In the genomic region with DNA sequence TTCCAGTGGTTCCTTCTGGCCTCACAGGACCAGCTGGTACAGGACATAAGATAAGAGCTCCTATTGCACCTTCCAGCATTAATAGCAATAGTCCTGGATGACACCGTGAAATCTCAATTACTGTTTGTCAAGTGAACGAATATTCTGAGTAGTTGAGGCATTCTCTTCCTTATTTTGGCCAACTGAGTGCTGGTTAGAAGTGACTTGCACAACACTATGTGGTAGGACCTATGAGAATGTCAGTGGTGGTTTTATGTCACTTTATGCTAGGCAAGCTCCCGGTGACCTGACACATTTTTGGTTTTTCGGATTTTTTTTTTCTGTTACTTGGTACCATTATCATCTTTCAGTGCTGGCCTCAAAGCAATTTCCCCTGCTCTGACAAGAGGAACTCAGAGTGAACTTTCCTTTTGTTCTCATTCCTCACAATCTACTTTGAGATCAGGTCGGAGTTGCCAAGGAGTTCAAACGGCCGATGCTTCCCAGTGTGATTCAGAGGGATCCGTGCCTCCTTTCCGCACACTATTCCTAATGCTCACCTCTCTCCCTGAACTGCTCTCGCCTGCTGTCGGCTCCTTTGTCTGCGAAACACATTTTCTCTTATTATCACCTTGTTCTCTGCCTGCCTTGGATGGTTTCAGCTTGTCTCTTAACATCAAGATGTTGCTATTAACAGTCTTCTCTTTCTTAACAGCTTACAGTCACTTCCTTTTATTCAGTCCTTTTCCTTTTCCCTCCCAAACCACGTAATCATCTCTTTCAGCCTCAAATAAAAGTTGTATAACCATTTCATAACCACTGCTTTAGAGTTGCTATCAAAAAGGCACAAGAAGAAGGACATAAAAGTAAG, we compare ENCODE assay signal across 15 cellular contexts. TPM values are rescaled to one million over a fixed set of nuclear protein-coding genes. Genes with fewer than 3 reads are reported as not detected.
A peak's percentile ranks its signal among the peaks of the same experiment; 100 is the strongest.
DNase-seq lines count a peak whose midpoint lies in the region; ATAC-seq and TF ChIP-seq lines count a peak whose summit lies in the region.
"Had no signal": no experiment of that assay in that cellular context is flagged by ENCODE, and none has a peak within 500 bp of the region (broad histone marks: within the 10 kb centered on the region; RNA-seq: fewer than 3 reads in every experiment).

No MANE protein-coding gene starts in this region.

- no peaks in the 10 kb centered on the region for H3K79me2 ChIP-seq in hepatocyte

- no peak overlapping the region for H3K4me3 Mint-ChIP-seq in activated CD4-positive, alpha-beta memory T cell treated with anti-CD3 and anti-CD28 coated beads, Interleukin-2, amount 10 ng/mL, durations not matched to agents 7 days and 5 days
- H3K4me3 Mint-ChIP-seq: activated CD4-positive, alpha-beta T cell treated with anti-CD3 and anti-CD28 coated beads, Interleukin-2, amount 10 ng/mL, durations not matched to agents 24 days and 14 days; immature natural killer cell; stimulated activated naive CD8-positive, alpha-beta T cell treated with anti-CD3 and anti-CD28 coated beads, Interleukin-15, Interleukin-2, amounts not matched to agents 100 ng/mL and 50 ng/mL, for 24 hours had no signal

- no peak overlapping the region for H3K4me2 ChIP-seq in hepatocyte

- no peaks in the 10 kb centered on the region for H3K9me3 Mint-ChIP-seq in activated CD4-positive, alpha-beta memory T cell treated with anti-CD3 and anti-CD28 coated beads, Interleukin-2, amount 10 ng/mL, durations not matched to agents 7 days and 5 days
- H3K9me3 Mint-ChIP-seq: immature natural killer cell; stimulated activated naive CD8-positive, alpha-beta T cell treated with anti-CD3 and anti-CD28 coated beads, Interleukin-15, Interleukin-2, amounts not matched to agents 100 ng/mL and 50 ng/mL, for 24 hours had no signal

- H3K27me3 Mint-ChIP-seq in activated CD4-positive, alpha-beta memory T cell treated with anti-CD3 and anti-CD28 coated beads, Interleukin-2, amount 10 ng/mL, durations not matched to agents 7 days and 5 days, result peaks cover 3% of the 10 kb centered on the region

- no peaks in the 10 kb centered on the region for H3K9me2 ChIP-seq in hepatocyte (replicated peaks; ENCODE audit: insufficient read depth)

- peak; percentile 39 for ATAC-seq in sciatic nerve
- no peak for ATAC-seq in HG03469 (IDR thresholded peaks at IDR 0.05; ENCODE audit: unreplicated experiment)
- ATAC-seq: pancreas had no signal

- CTCF ChIA-PET in activated CD4-positive, alpha-beta memory T cell treated with anti-CD3 and anti-CD28 coated beads, Interleukin-2, amount 10 ng/mL, durations not matched to agents 7 days and 5 days (lab: Charles Lee), result no interaction called here

- H3K36me3 Mint-ChIP-seq in activated CD4-positive, alpha-beta memory T cell treated with anti-CD3 and anti-CD28 coated beads, Interleukin-2, amount 10 ng/mL, durations not matched to agents 7 days and 5 days (ENCODE audit: low read depth), result peaks cover 10% of the 10 kb centered on the region

- H3K27ac ChIP-seq in HL-60 (replicated peaks) (peak overlapping the region; percentile 73), hepatocyte (no peak overlapping the region)
- H3K27ac ChIP-seq: esophagus squamous epithelium, pancreas had no signal

- no peaks in the 10 kb centered on the region for H4K20me1 ChIP-seq in hepatocyte (ENCODE audit: insufficient read depth, poor library complexity, severe bottlenecking)

- H3K27me3 ChIP-seq in HL-60 (ENCODE audit: insufficient read depth, poor library complexity, severe bottlenecking), result no peaks in the 10 kb centered on the region
- peaks cover 4% of the 10 kb centered on the region for H3K27me3 ChIP-seq in hepatocyte
- H3K27me3 ChIP-seq: esophagus squamous epithelium, pancreas had no signal

- POLR2A ChIA-PET in activated CD4-positive, alpha-beta memory T cell treated with anti-CD3 and anti-CD28 coated beads, Interleukin-2, amount 10 ng/mL, durations not matched to agents 7 days and 5 days (lab: Charles Lee), result no interaction called here

- H3K27ac Mint-ChIP-seq in activated CD4-positive, alpha-beta memory T cell treated with anti-CD3 and anti-CD28 coated beads, Interleukin-2, amount 10 ng/mL, durations not matched to agents 7 days and 5 days, result no peak overlapping the region
- H3K27ac Mint-ChIP-seq: activated CD4-positive, alpha-beta T cell treated with anti-CD3 and anti-CD28 coated beads, Interleukin-2, amount 10 ng/mL, durations not matched to agents 24 days and 14 days; immature natural killer cell; stimulated activated naive CD8-positive, alpha-beta T cell treated with anti-CD3 and anti-CD28 coated beads, Interleukin-15, Interleukin-2, amounts not matched to agents 100 ng/mL and 50 ng/mL, for 24 hours had no signal

- H3K9me3 ChIP-seq in hepatocyte (ENCODE audit: low read depth), result no peaks in the 10 kb centered on the region
- H3K9me3 ChIP-seq: esophagus squamous epithelium, pancreas had no signal

- H2AFZ ChIP-seq in hepatocyte, result peak overlapping the region; percentile 31

- intact Hi-C loops in sciatic nerve (cut with DNase I), result no loop called here

- peak; percentile 28 to 60 for DNase-seq in HL-60 (ENCODE audit: low read depth in 1 of 2, low spot score in 1 of 2)
- DNase-seq in SKM-1 treated with dmso at 0.1 percent for 144 hours (lab: John Stamatoyannopoulos, UW; ENCODE audit: unreplicated experiment), result peak; percentile 88
- DNase-seq in hepatocyte (ENCODE audit: low spot score), result no peak
- no peak for DNase-seq in sciatic nerve (ENCODE audit: low spot score)
- no peak for DNase-seq in GDM1 (lab: John Stamatoyannopoulos, UW)
- DNase-seq in activated CD4-positive, alpha-beta memory T cell treated with anti-CD3 and anti-CD28 coated beads, Interleukin-2, amount 10 ng/mL, durations not matched to agents 7 days and 5 days, result no peak
- DNase-seq: activated CD4-positive, alpha-beta T cell treated with anti-CD3 and anti-CD28 coated beads, Interleukin-2, amount 10 ng/mL, durations not matched to agents 24 days and 14 days; esophagus squamous epithelium; immature natural killer cell; NCI-H1105 treated with DMSO at 0.1 percent for 48 hours; NCI-H526 treated with DMSO at 0.1 percent for 48 hours; pancreas; stimulated activated CD4-positive, alpha-beta T cell treated with anti-CD3 and anti-CD28 coated beads, Interleukin-2, amount 100 ng/mL, for 24 hours had no signal

- WGBS in hepatocyte (ENCODE audit: low lambda C conversion rate, missing lambda C conversion rate), result 62% methylated on average over 13 of the region's 13 CpGs

- H3K4me3 ChIP-seq in HL-60 (replicated peaks; ENCODE audit: insufficient read depth, low read length), result peak overlapping the region; percentile 34
- no peak overlapping the region for H3K4me3 ChIP-seq in hepatocyte
- H3K4me3 ChIP-seq: esophagus squamous epithelium, pancreas had no signal

- TF ChIP-seq CTCF in HL-60 (IDR thresholded peaks at IDR 0.05; ENCODE audit: insufficient read depth, low read length), result no peak
- TF ChIP-seq CTCF in hepatocyte (IDR thresholded peaks at IDR 0.05; ENCODE audit: poor library complexity), result no peak

- no peaks in the 10 kb centered on the region for H3K4me1 ChIP-seq in hepatocyte (ENCODE audit: insufficient read depth)
- H3K4me1 ChIP-seq: pancreas had no signal

- H3K4me1 Mint-ChIP-seq in activated CD4-positive, alpha-beta memory T cell treated with anti-CD3 and anti-CD28 coated beads, Interleukin-2, amount 10 ng/mL, durations not matched to agents 7 days and 5 days, result peaks cover 3% of the 10 kb centered on the region
- H3K4me1 Mint-ChIP-seq: immature natural killer cell had no signal

- no peaks in the 10 kb centered on the region for H3K36me3 ChIP-seq in hepatocyte (replicated peaks; ENCODE audit: insufficient read depth, low read depth)
- H3K36me3 ChIP-seq: pancreas had no signal

RNA-seq across cellular contexts. Expression of gene QTRT2, which starts 35.8 kb away (rescaled TPM):
- 14.7 and 18.3 TPM in 2 replicates for total RNA-seq in hepatocyte
- polyA plus RNA-seq in hepatocyte, result 7.8 and 13.4 TPM in 2 replicates
- 21.4 TPM for total RNA-seq in sciatic nerve
- total RNA-seq in activated CD4-positive, alpha-beta memory T cell treated with anti-CD3 and anti-CD28 coated beads, Interleukin-2, amount 10 ng/mL, durations not matched to agents 7 days and 5 days, result 10 to 100 TPM; 23.3 to 25.6 TPM

RNA-seq across cellular contexts. Expression of gene CCDC191, which starts 36.0 kb away (rescaled TPM):
- 3.0 and 3.5 TPM in 2 replicates for total RNA-seq in hepatocyte
- polyA plus RNA-seq in hepatocyte, result 1.1 and 2.7 TPM in 2 replicates
- total RNA-seq in sciatic nerve, result 13.9 TPM
- total RNA-seq in activated CD4-positive, alpha-beta memory T cell treated with anti-CD3 and anti-CD28 coated beads, Interleukin-2, amount 10 ng/mL, durations not matched to agents 7 days and 5 days, result 1 to 10 TPM; 2.6 to 3.0 TPM

Comparison
In these comparisons a context has a peak if more than half of its experiments do, and no peak if none do; other contexts are left out.
1. DNase-seq: peak in HL-60 (2 of 2) and SKM-1 treated with dmso at 0.1 percent for 144 hours (single experiment); none in hepatocyte (single experiment), sciatic nerve (single experiment), GDM1 (single experiment) and activated CD4-positive, alpha-beta memory T cell treated with anti-CD3 and anti-CD28 coated beads, Interleukin-2, amount 10 ng/mL, durations not matched to agents 7 days and 5 days (single experiment).